1 cellular context compared by ENCODE assay signal in the genomic region with DNA sequence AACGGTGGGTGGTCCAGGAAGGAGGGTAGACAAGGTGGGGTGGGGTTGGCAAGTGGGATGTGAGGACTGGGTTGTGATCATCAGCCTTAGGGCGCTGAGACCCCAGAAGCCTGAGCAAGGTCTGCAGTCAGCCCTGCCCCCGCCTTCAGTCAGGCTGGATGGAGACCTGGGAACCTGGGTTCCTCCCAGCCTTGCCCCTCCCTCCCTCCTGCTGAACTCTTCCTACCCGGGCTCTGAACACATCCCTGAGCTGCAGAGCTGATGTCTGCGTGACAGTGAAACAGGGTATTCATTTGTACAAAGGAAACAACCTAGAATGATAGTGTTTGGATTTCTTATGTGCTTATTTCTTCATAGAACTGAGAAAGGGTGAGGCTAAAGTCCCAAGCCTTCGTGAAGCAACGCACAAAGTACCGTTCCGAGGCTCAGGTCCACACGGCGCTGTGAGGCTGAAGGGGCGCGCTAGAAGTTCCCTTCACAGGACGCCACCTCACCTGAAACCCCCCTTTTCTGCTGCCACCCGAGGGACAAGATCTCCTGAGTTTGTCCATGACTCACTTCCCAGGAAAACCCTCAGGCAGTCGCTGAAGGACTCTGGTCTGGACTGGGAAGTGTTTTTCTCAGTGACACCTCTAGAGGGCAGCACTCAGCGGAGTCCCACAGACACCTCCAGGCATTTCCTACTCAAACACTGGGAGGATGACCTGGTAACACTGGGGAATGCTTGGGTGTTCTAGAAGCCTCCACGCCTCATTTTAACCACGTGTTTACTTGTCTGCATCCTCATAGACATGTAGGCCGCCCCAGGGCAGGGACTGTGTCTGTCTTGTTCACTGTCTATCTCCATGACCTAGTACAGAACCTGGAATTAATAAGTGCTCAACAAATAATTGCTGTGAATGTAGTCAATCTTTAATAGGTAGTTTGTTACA.
TF ChIP-seq lines count a peak whose summit lies in the region.

No MANE protein-coding gene starts in this region.

TF ChIP-seq in HepG2, 621 proteins besides CTCF, POLR2A, EP300 and RAD21 (continued from another document):
- TF ChIP-seq ZNF382 (CRISPR knock-in tag; IDR thresholded peaks at IDR 0.05; ENCODE audit: borderline replicate concordance) (no peak), ZNF335 (CRISPR knock-in tag; IDR thresholded peaks at IDR 0.05) (0 out of 2 replicates have a peak, but pooled peaks have one; percentile 39), MIER3 (CRISPR knock-in tag; IDR thresholded peaks at IDR 0.05; ENCODE audit: borderline replicate concordance) (0 out of 2 replicates have a peak, but pooled peaks have one; percentile 43), ZNF556 (CRISPR knock-in tag; IDR thresholded peaks at IDR 0.05; ENCODE audit: borderline replicate concordance) (peak; percentile 64; the same call in 1 of the 2 replicates), RFXANK (CRISPR knock-in tag; IDR thresholded peaks at IDR 0.05) (no peak), ZNF687 (CRISPR knock-in tag; IDR thresholded peaks at IDR 0.05) (peak; percentile 70), ZFP36L1 (CRISPR knock-in tag; IDR thresholded peaks at IDR 0.05) (peak; percentile 56; the same call in 1 of the 2 replicates), TARDBP (CRISPR knock-in tag; IDR thresholded peaks at IDR 0.05) (no peak), MYC (CRISPR knock-in tag; IDR thresholded peaks at IDR 0.05; ENCODE audit: borderline replicate concordance) (no peak), NR2C2 (CRISPR knock-in tag; IDR thresholded peaks at IDR 0.05; ENCODE audit: borderline replicate concordance) (peak; percentile 35; the same call in 1 of the 2 replicates), ZNF550 (CRISPR knock-in tag; IDR thresholded peaks at IDR 0.05; ENCODE audit: borderline replicate concordance) (no peak; the same call in 1 of the 2 replicates), ATF7 (IDR thresholded peaks at IDR 0.05) (no peak), ATF7 (CRISPR knock-in tag; IDR thresholded peaks at IDR 0.05) (no peak), ZNF350 (CRISPR knock-in tag; IDR thresholded peaks at IDR 0.05; ENCODE audit: borderline replicate concordance, low read depth) (peak; percentile 47; the same call in 1 of the 2 replicates), HES4 (CRISPR knock-in tag; IDR thresholded peaks at IDR 0.05; ENCODE audit: borderline replicate concordance) (no peak), ARNT (IDR thresholded peaks at IDR 0.05) (no peak), ZNF776 (CRISPR knock-in tag; IDR thresholded peaks at IDR 0.05) (no peak), CEBPB (IDR thresholded peaks at IDR 0.05; ENCODE audit: borderline replicate concordance, low read depth, low read length) (no peak), ZNF274 (CRISPR knock-in tag; IDR thresholded peaks at IDR 0.05) (peak; percentile 79; the same call in 1 of the 2 replicates), RXRA (CRISPR knock-in tag; IDR thresholded peaks at IDR 0.05) (peak; percentile 41), ZNF558 (CRISPR knock-in tag; IDR thresholded peaks at IDR 0.05; ENCODE audit: borderline replicate concordance) (no peak), BCL6 (CRISPR knock-in tag; IDR thresholded peaks at IDR 0.05) (peak; percentile 31; the same call in 1 of the 2 replicates), JUN (CRISPR knock-in tag; IDR thresholded peaks at IDR 0.05) (peak; percentile 67; the same call in 1 of the 2 replicates), ZNF280B (CRISPR knock-in tag; IDR thresholded peaks at IDR 0.05; ENCODE audit: borderline replicate concordance) (no peak), U2AF1 (optimal IDR thresholded peaks at IDR 0.05; ENCODE audit: low read depth, low read length) (no peak), NFIC (IDR thresholded peaks at IDR 0.05; ENCODE audit: low read length) (no peak), ZNF619 (CRISPR knock-in tag; IDR thresholded peaks at IDR 0.05) (peak; percentile 73; the same call in 1 of the 2 replicates), CBX5 (CRISPR knock-in tag; IDR thresholded peaks at IDR 0.05; ENCODE audit: borderline replicate concordance) (peak; percentile 70; the same call in 1 of the 2 replicates), FOXA1 (IDR thresholded peaks at IDR 0.05) (no peak), FOXA1 (CRISPR knock-in tag; IDR thresholded peaks at IDR 0.05) (no peak), ZNF367 (CRISPR knock-in tag; IDR thresholded peaks at IDR 0.05; ENCODE audit: borderline replicate concordance) (no peak), AGO2 (optimal IDR thresholded peaks at IDR 0.05; ENCODE audit: low read depth, low read length) (no peak), TSC22D2 (CRISPR knock-in tag; IDR thresholded peaks at IDR 0.05; ENCODE audit: borderline replicate concordance) (no peak), GABPA (IDR thresholded peaks at IDR 0.05; ENCODE audit: low read depth, low read length) (no peak), GABPA (CRISPR knock-in tag; IDR thresholded peaks at IDR 0.05; ENCODE audit: low read depth) (no peak), RARA (CRISPR knock-in tag; IDR thresholded peaks at IDR 0.05) (0 out of 2 replicates have a peak, but pooled peaks have one; percentile 34), BRCA1 (CRISPR knock-in tag; IDR thresholded peaks at IDR 0.05) (no peak), ELF4 (CRISPR knock-in tag; IDR thresholded peaks at IDR 0.05; ENCODE audit: borderline replicate concordance) (no peak), HIC2 (CRISPR knock-in tag; IDR thresholded peaks at IDR 0.05; ENCODE audit: low read depth) (no peak), ZNF780A (CRISPR knock-in tag; IDR thresholded peaks at IDR 0.05) (no peak)
- TF ChIP-seq, protein P1, sequence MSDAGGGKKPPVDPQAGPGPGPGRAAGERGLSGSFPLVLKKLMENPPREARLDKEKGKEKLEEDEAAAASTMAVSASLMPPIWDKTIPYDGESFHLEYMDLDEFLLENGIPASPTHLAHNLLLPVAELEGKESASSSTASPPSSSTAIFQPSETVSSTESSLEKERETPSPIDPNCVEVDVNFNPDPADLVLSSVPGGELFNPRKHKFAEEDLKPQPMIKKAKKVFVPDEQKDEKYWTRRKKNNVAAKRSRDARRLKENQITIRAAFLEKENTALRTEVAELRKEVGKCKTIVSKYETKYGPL (CRISPR knock-in tag; IDR thresholded peaks at IDR 0.05), result no peak
- TF ChIP-seq, protein P2, sequence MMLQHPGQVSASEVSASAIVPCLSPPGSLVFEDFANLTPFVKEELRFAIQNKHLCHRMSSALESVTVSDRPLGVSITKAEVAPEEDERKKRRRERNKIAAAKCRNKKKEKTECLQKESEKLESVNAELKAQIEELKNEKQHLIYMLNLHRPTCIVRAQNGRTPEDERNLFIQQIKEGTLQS (CRISPR knock-in tag; IDR thresholded peaks at IDR 0.05), result 0 out of 2 replicates have a peak, but pooled peaks have one; percentile 27
- TF ChIP-seq, protein P3, sequence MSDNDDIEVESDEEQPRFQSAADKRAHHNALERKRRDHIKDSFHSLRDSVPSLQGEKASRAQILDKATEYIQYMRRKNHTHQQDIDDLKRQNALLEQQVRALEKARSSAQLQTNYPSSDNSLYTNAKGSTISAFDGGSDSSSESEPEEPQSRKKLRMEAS (IDR thresholded peaks at IDR 0.05), result peak; percentile 89
- TF ChIP-seq, protein P4, sequence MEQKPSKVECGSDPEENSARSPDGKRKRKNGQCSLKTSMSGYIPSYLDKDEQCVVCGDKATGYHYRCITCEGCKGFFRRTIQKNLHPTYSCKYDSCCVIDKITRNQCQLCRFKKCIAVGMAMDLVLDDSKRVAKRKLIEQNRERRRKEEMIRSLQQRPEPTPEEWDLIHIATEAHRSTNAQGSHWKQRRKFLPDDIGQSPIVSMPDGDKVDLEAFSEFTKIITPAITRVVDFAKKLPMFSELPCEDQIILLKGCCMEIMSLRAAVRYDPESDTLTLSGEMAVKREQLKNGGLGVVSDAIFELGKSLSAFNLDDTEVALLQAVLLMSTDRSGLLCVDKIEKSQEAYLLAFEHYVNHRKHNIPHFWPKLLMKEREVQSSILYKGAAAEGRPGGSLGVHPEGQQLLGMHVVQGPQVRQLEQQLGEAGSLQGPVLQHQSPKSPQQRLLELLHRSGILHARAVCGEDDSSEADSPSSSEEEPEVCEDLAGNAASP (CRISPR knock-in tag; IDR thresholded peaks at IDR 0.05; ENCODE audit: borderline replicate concordance), result 0 out of 2 replicates have a peak, but pooled peaks have one; percentile 50
- TF ChIP-seq, protein P5, sequence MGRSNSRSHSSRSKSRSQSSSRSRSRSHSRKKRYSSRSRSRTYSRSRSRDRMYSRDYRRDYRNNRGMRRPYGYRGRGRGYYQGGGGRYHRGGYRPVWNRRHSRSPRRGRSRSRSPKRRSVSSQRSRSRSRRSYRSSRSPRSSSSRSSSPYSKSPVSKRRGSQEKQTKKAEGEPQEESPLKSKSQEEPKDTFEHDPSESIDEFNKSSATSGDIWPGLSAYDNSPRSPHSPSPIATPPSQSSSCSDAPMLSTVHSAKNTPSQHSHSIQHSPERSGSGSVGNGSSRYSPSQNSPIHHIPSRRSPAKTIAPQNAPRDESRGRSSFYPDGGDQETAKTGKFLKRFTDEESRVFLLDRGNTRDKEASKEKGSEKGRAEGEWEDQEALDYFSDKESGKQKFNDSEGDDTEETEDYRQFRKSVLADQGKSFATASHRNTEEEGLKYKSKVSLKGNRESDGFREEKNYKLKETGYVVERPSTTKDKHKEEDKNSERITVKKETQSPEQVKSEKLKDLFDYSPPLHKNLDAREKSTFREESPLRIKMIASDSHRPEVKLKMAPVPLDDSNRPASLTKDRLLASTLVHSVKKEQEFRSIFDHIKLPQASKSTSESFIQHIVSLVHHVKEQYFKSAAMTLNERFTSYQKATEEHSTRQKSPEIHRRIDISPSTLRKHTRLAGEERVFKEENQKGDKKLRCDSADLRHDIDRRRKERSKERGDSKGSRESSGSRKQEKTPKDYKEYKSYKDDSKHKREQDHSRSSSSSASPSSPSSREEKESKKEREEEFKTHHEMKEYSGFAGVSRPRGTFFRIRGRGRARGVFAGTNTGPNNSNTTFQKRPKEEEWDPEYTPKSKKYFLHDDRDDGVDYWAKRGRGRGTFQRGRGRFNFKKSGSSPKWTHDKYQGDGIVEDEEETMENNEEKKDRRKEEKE (IDR thresholded peaks at IDR 0.05), result no peak
- TF ChIP-seq, protein P6, sequence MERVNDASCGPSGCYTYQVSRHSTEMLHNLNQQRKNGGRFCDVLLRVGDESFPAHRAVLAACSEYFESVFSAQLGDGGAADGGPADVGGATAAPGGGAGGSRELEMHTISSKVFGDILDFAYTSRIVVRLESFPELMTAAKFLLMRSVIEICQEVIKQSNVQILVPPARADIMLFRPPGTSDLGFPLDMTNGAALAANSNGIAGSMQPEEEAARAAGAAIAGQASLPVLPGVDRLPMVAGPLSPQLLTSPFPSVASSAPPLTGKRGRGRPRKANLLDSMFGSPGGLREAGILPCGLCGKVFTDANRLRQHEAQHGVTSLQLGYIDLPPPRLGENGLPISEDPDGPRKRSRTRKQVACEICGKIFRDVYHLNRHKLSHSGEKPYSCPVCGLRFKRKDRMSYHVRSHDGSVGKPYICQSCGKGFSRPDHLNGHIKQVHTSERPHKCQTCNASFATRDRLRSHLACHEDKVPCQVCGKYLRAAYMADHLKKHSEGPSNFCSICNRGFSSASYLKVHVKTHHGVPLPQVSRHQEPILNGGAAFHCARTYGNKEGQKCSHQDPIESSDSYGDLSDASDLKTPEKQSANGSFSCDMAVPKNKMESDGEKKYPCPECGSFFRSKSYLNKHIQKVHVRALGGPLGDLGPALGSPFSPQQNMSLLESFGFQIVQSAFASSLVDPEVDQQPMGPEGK (CRISPR knock-in tag; IDR thresholded peaks at IDR 0.05), result peak; percentile 13; the same call in 1 of the 2 replicates
